In genomic region chr11:123681007-123681406, GRCh38 we compare ENCODE assay signal across 22 cellular contexts. TPM values are rescaled to one million over a fixed set of nuclear protein-coding genes. Genes with fewer than 3 reads are reported as not detected.
DNase-seq lines count a peak whose midpoint lies in the region; ATAC-seq and TF ChIP-seq lines count a peak whose summit lies in the region.
"Had no signal": no experiment of that assay in that cellular context is flagged by ENCODE, and none has a peak within 500 bp of the region (broad histone marks: within the 10 kb centered on the region; RNA-seq: fewer than 3 reads in every experiment).

No MANE protein-coding gene starts in this region.

- H3K27me3 Mint-ChIP-seq in activated CD4-positive, alpha-beta memory T cell treated with anti-CD3 and anti-CD28 coated beads for 36 hours, result peaks cover 6% of the 10 kb centered on the region
- H3K27me3 Mint-ChIP-seq in activated CD4-positive, alpha-beta memory T cell treated with anti-CD3 and anti-CD28 coated beads, Interleukin-2, amount 10 ng/mL, durations not matched to agents 7 days and 5 days, result peaks cover 20% of the 10 kb centered on the region
- H3K27me3 Mint-ChIP-seq in CD4-positive, alpha-beta memory T cell, result peaks cover 6 to 13% of the 10 kb centered on the region in 2 donors
- H3K27me3 Mint-ChIP-seq in T-cell, result peaks cover 2 to 4% of the 10 kb centered on the region in 2 donors

- H3K36me3 ChIP-seq in CD4-positive, alpha-beta memory T cell (ENCODE audit: insufficient read depth, low read length), result no peaks in the 10 kb centered on the region
- no peaks in the 10 kb centered on the region for H3K36me3 ChIP-seq in PC-9 (ENCODE audit: low read depth)
- H3K36me3 ChIP-seq in left ventricle myocardium inferior, result no peaks in the 10 kb centered on the region
- H3K36me3 ChIP-seq: upper lobe of right lung, WERI-Rb-1 had no signal

- H3K4me3 Mint-ChIP-seq in activated CD4-positive, alpha-beta memory T cell treated with anti-CD3 and anti-CD28 coated beads for 36 hours, result no peak overlapping the region
- no peak overlapping the region for H3K4me3 Mint-ChIP-seq in activated CD4-positive, alpha-beta memory T cell treated with anti-CD3 and anti-CD28 coated beads, Interleukin-2, amount 10 ng/mL, durations not matched to agents 7 days and 5 days
- H3K4me3 Mint-ChIP-seq in CD4-positive, alpha-beta memory T cell, result peak overlapping the region in 1 of 8 donors; percentile 11
- peak overlapping the region in 1 of 3 donors; percentile 30 for H3K4me3 Mint-ChIP-seq in T-cell
- H3K4me3 Mint-ChIP-seq: naive B cell had no signal

- peak; percentile 83 to 96 (median 88) for ATAC-seq in T-cell (replicated peaks in 1 of 4)
- ATAC-seq: left ventricle myocardium superior, upper lobe of right lung had no signal

- peak overlapping the region; percentile 10 for H3K27ac Mint-ChIP-seq in activated CD4-positive, alpha-beta memory T cell treated with anti-CD3 and anti-CD28 coated beads for 36 hours
- no peak overlapping the region for H3K27ac Mint-ChIP-seq in activated CD4-positive, alpha-beta memory T cell treated with anti-CD3 and anti-CD28 coated beads, Interleukin-2, amount 10 ng/mL, durations not matched to agents 7 days and 5 days
- H3K27ac Mint-ChIP-seq in CD4-positive, alpha-beta memory T cell, result peak overlapping the region in 3 of 7 donors; percentile 13 to 52 (median 33)
- H3K27ac Mint-ChIP-seq in T-cell, result peak overlapping the region; percentile 70 to 89

- peaks cover 5% of the 10 kb centered on the region for H3K4me1 ChIP-seq in CD4-positive, alpha-beta memory T cell (ENCODE audit: insufficient read depth, low read length)
- H3K4me1 ChIP-seq in PC-9 (replicated peaks; ENCODE audit: insufficient read depth) (no peaks in the 10 kb centered on the region), left ventricle myocardium inferior (no peaks in the 10 kb centered on the region)
- H3K4me1 ChIP-seq: upper lobe of right lung had no signal

- no peak overlapping the region for H2AFZ ChIP-seq in PC-9

- peaks cover 6% of the 10 kb centered on the region for H3K4me1 Mint-ChIP-seq in activated CD4-positive, alpha-beta memory T cell treated with anti-CD3 and anti-CD28 coated beads for 36 hours (ENCODE audit: low read depth)
- no peaks in the 10 kb centered on the region for H3K4me1 Mint-ChIP-seq in activated CD4-positive, alpha-beta memory T cell treated with anti-CD3 and anti-CD28 coated beads, Interleukin-2, amount 10 ng/mL, durations not matched to agents 7 days and 5 days
- H3K4me1 Mint-ChIP-seq in CD4-positive, alpha-beta memory T cell, result peaks cover 6 to 9% (median 8%) of the 10 kb centered on the region in 4 donors
- H3K4me1 Mint-ChIP-seq in T-cell, result peaks cover 15 to 25% (median 24%) of the 10 kb centered on the region in 3 donors
- H3K4me1 Mint-ChIP-seq: naive B cell had no signal

- no peak for DNase-seq in activated CD4-positive, alpha-beta memory T cell treated with anti-CD3 and anti-CD28 coated beads for 36 hours
- no peak for DNase-seq in activated CD4-positive, alpha-beta memory T cell treated with anti-CD3 and anti-CD28 coated beads, Interleukin-2, amount 10 ng/mL, durations not matched to agents 7 days and 5 days
- peak; percentile 34 to 67 (median 47) for DNase-seq in CD4-positive, alpha-beta memory T cell
- DNase-seq in T-cell (peak in 18 of 34 experiments; percentile 3 to 54 (median 23)), NCI-H2196 treated with DMSO at 0.1 percent for 48 hours (lab: John Stamatoyannopoulos, UW; ENCODE audit: unreplicated experiment) (no peak), PC-9 (no peak), left ventricle myocardium inferior (no peak)
- peak; percentile 43 for DNase-seq in central memory CD4-positive, alpha-beta T cell
- DNase-seq: amniotic stem cell; effector CD4-positive, alpha-beta T cell; glutamatergic neuron; left ventricle myocardium superior; MV-4-11; naive B cell; NCI-H146; NCI-H446 treated with DMSO at 0.1 percent for 48 hours; OCI-M1; SK-N-SH; T1000; upper lobe of right lung; WERI-Rb-1 had no signal

- POLR2A ChIA-PET in activated CD4-positive, alpha-beta memory T cell treated with anti-CD3 and anti-CD28 coated beads for 36 hours (lab: Charles Lee), result no interaction called here
- POLR2A ChIA-PET in activated CD4-positive, alpha-beta memory T cell treated with anti-CD3 and anti-CD28 coated beads, Interleukin-2, amount 10 ng/mL, durations not matched to agents 7 days and 5 days (lab: Charles Lee), result no interaction called here
- POLR2A ChIA-PET in CD4-positive, alpha-beta memory T cell (lab: Charles Lee; ENCODE audit: partially characterized antibody), result no interaction called here
- POLR2A ChIA-PET in T-cell (lab: Charles Lee), result no interaction called here
- POLR2A ChIA-PET in PC-9 (lab: Charles Lee; ENCODE audit: unreplicated experiment), result no interaction called here

- H3K4me3 ChIP-seq in CD4-positive, alpha-beta memory T cell (ENCODE audit: low read length in 2 of 2), result no peak overlapping the region
- no peak overlapping the region for H3K4me3 ChIP-seq in PC-9
- H3K4me3 ChIP-seq in left ventricle myocardium inferior, result no peak overlapping the region
- H3K4me3 ChIP-seq: upper lobe of right lung had no signal

- H3K4me2 ChIP-seq in PC-9, result no peak overlapping the region
- H3K4me2 ChIP-seq: SK-N-SH had no signal

- no peaks in the 10 kb centered on the region for H3K79me2 ChIP-seq in PC-9 (ENCODE audit: low read depth)

- no peaks in the 10 kb centered on the region for H3K9me3 ChIP-seq in CD4-positive, alpha-beta memory T cell (ENCODE audit: control insufficient read depth in 1 of 2, low read length in 2 of 2)
- H3K9me3 ChIP-seq in PC-9 (ENCODE audit: insufficient read depth, low read depth) (no peaks in the 10 kb centered on the region), left ventricle myocardium inferior (replicated peaks) (peaks cover 4% of the 10 kb centered on the region)
- H3K9me3 ChIP-seq: SK-N-SH, upper lobe of right lung had no signal

- TF ChIP-seq CTCF in PC-9 (conservative IDR thresholded peaks at IDR 0.05) (no peak), left ventricle myocardium inferior (IDR thresholded peaks at IDR 0.05; ENCODE audit: borderline replicate concordance) (no peak)

- no peaks in the 10 kb centered on the region for H3K9me3 Mint-ChIP-seq in activated CD4-positive, alpha-beta memory T cell treated with anti-CD3 and anti-CD28 coated beads for 36 hours
- no peaks in the 10 kb centered on the region for H3K9me3 Mint-ChIP-seq in activated CD4-positive, alpha-beta memory T cell treated with anti-CD3 and anti-CD28 coated beads, Interleukin-2, amount 10 ng/mL, durations not matched to agents 7 days and 5 days
- H3K9me3 Mint-ChIP-seq in CD4-positive, alpha-beta memory T cell, result peaks cover 0 to 2% (median 0%) of the 10 kb centered on the region in 8 donors
- H3K9me3 Mint-ChIP-seq in T-cell, result peaks cover 0 to 6% (median 0%) of the 10 kb centered on the region in 3 donors

- H3K9me2 ChIP-seq in PC-9 (ENCODE audit: insufficient read depth), result no peaks in the 10 kb centered on the region
- H3K9me2 ChIP-seq: SK-N-SH had no signal

- no TSS peak for BruUV-seq in PC-9 (replicated peaks; lab: Mats Ljungman, UMichigan)

- H3F3A ChIP-seq in PC-9 (ENCODE audit: insufficient read depth, low read depth), result no peaks in the 10 kb centered on the region

- H4K20me1 ChIP-seq in PC-9 (ENCODE audit: insufficient read depth), result no peaks in the 10 kb centered on the region

- intact Hi-C loops in activated CD4-positive, alpha-beta memory T cell treated with anti-CD3 and anti-CD28 coated beads for 36 hours (cut with micrococcal nuclease), result loop anchor here (1.0 kb wide), 1 partner anchor 9 kb away; no protein-coding TSS in a partner anchor
- intact Hi-C loops in CD4-positive, alpha-beta memory T cell (cut with micrococcal nuclease), result no loop called here
- intact Hi-C loops in PC-9 (cut with micrococcal nuclease; ENCODE audit: unreplicated experiment) (no loop called here), left ventricle myocardium inferior (cut with micrococcal nuclease) (no loop called here)

- H3K27ac ChIP-seq in CD4-positive, alpha-beta memory T cell (ENCODE audit: low read depth, low read length), result no peak overlapping the region
- H3K27ac ChIP-seq in PC-9 (no peak overlapping the region), left ventricle myocardium inferior (replicated peaks) (no peak overlapping the region)
- H3K27ac ChIP-seq: upper lobe of right lung, WERI-Rb-1 had no signal

- H3K36me3 Mint-ChIP-seq in activated CD4-positive, alpha-beta memory T cell treated with anti-CD3 and anti-CD28 coated beads for 36 hours, result no peaks in the 10 kb centered on the region
- no peaks in the 10 kb centered on the region for H3K36me3 Mint-ChIP-seq in activated CD4-positive, alpha-beta memory T cell treated with anti-CD3 and anti-CD28 coated beads, Interleukin-2, amount 10 ng/mL, durations not matched to agents 7 days and 5 days (ENCODE audit: low read depth)
- H3K36me3 Mint-ChIP-seq in CD4-positive, alpha-beta memory T cell, result no peaks in the 10 kb centered on the region
- H3K36me3 Mint-ChIP-seq in T-cell, result no peaks in the 10 kb centered on the region
- H3K36me3 Mint-ChIP-seq: naive B cell had no signal

- no peaks in the 10 kb centered on the region for H3K27me3 ChIP-seq in CD4-positive, alpha-beta memory T cell (ENCODE audit: insufficient read depth, low read length)
- H3K27me3 ChIP-seq in PC-9 (ENCODE audit: insufficient read depth, low read depth) (peaks cover 88% of the 10 kb centered on the region), left ventricle myocardium inferior (ENCODE audit: low read depth) (peaks cover 14% of the 10 kb centered on the region)

- CTCF ChIA-PET in activated CD4-positive, alpha-beta memory T cell treated with anti-CD3 and anti-CD28 coated beads for 36 hours (lab: Charles Lee), result interaction anchor here (0.9 to 1.5 kb wide), 2 partner anchors 26 to 30 kb away, joined by 3 to 10 read pairs; no protein-coding TSS in a partner anchor
- CTCF ChIA-PET in activated CD4-positive, alpha-beta memory T cell treated with anti-CD3 and anti-CD28 coated beads, Interleukin-2, amount 10 ng/mL, durations not matched to agents 7 days and 5 days (lab: Charles Lee), result no interaction called here
- CTCF ChIA-PET in CD4-positive, alpha-beta memory T cell (lab: Charles Lee; ENCODE audit: partially characterized antibody), result no interaction called here
- CTCF ChIA-PET in T-cell (lab: Charles Lee), result interaction anchor here (0.6 to 1.7 kb wide), 3 partner anchors 27 to 626 kb away, joined by 3 to 12 read pairs (median 4); no protein-coding TSS in a partner anchor
- CTCF ChIA-PET in PC-9 (lab: Charles Lee), result no interaction called here

RNA-seq across cellular contexts. Expression of gene SCN3B, which starts 26.6 kb away (rescaled TPM):
- total RNA-seq in activated CD4-positive, alpha-beta memory T cell treated with anti-CD3 and anti-CD28 coated beads for 36 hours, result not detected
- total RNA-seq in activated CD4-positive, alpha-beta memory T cell treated with anti-CD3 and anti-CD28 coated beads, Interleukin-2, amount 10 ng/mL, durations not matched to agents 7 days and 5 days, result under 1 TPM in 1 of 2 experiments, not detected in 1; 0.03 TPM
- not detected for total RNA-seq in CD4-positive, alpha-beta memory T cell
- polyA plus RNA-seq in CD4-positive, alpha-beta memory T cell, result under 1 TPM in 1 of 2 donors, not detected in 1; 0.05 TPM
- total RNA-seq in T-cell (not detected), PC-9 (2021) (not detected in 2 replicates), left ventricle myocardium inferior (1.9 TPM)
- total RNA-seq: LHCN-M2 had no signal

Comparison
In these comparisons a context has a peak if more than half of its experiments do, and no peak if none do; other contexts are left out.
1. CTCF ChIA-PET loops: an anchor here in activated CD4-positive, alpha-beta memory T cell treated with anti-CD3 and anti-CD28 coated beads for 36 hours (0.9 to 1.5 kb wide) and T-cell (0.6 to 1.7 kb wide); none called in activated CD4-positive, alpha-beta memory T cell treated with anti-CD3 and anti-CD28 coated beads, Interleukin-2, amount 10 ng/mL, durations not matched to agents 7 days and 5 days, CD4-positive, alpha-beta memory T cell and PC-9.
2. DNase-seq: peak in CD4-positive, alpha-beta memory T cell (5 of 5), T-cell (18 of 34) and central memory CD4-positive, alpha-beta T cell (single experiment); none in activated CD4-positive, alpha-beta memory T cell treated with anti-CD3 and anti-CD28 coated beads for 36 hours (single experiment), activated CD4-positive, alpha-beta memory T cell treated with anti-CD3 and anti-CD28 coated beads, Interleukin-2, amount 10 ng/mL, durations not matched to agents 7 days and 5 days (single experiment), NCI-H2196 treated with DMSO at 0.1 percent for 48 hours (single experiment), PC-9 (0 of 2) and left ventricle myocardium inferior (single experiment).